ENCODE assay signal across 8 cellular contexts in the genomic region with DNA sequence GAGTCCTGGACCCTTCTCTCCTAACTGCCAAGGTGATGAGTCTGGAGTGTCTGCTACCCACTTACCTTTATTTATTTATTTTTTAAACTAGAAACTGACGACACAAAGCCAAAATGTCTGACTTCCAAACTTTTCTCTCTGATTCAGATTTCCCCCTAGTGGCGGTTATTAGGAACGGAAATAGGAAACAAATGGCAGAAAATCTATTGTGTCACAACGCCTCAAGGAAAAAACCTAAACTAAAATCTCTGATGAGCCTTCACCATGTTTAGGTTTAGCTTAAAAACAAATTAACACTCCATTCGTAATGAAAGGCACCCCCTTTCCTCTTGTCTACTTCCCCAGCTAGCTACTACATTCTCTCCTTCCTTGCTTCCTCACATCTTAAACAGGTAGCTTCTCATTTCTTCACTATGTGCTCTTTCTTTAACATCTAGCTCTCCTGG.
A peak's percentile ranks its signal among the peaks of the same experiment; 100 is the strongest.
DNase-seq lines count a peak whose midpoint lies in the region; TF ChIP-seq lines count a peak whose summit lies in the region.

No MANE protein-coding gene starts in this region.

- no peaks in the 10 kb centered on the region for H3K4me1 ChIP-seq in A673 (ENCODE audit: insufficient read depth, low read length, poor library complexity, severe bottlenecking)

- no peaks in the 10 kb centered on the region for H3K27me3 ChIP-seq in A673 (replicated peaks; ENCODE audit: insufficient read depth, low read depth, low read length, poor library complexity)

- peak; percentile 75 for DNase-seq in A673 (ENCODE audit: low spot score)
- peak; percentile 56 for DNase-seq in NCI-H460 (ENCODE audit: extremely low read depth, low read depth)
- DNase-seq in chondrocyte (ENCODE audit: low spot score), result no peak
- DNase-seq in middle frontal gyrus (ENCODE audit: extremely low spot score, low spot score), result peak; percentile 47
- DNase-seq in T-helper 9 cell, result no peak
- DNase-seq in activated CD4-positive, alpha-beta T cell treated with anti-CD3 and anti-CD28 coated beads for 1 hour, result no peak
- DNase-seq in activated CD4-positive, alpha-beta T cell treated with anti-CD3 and anti-CD28 coated beads, Interleukin-2, amount 10 ng/mL, durations not matched to agents 7 days and 5 days, result no peak

- intact Hi-C loops in A673 (cut with micrococcal nuclease; ENCODE audit: unreplicated experiment), result no loop called here

- peak overlapping the region; percentile 34 for H3K27ac Mint-ChIP-seq in chondrocyte (ENCODE audit: unreplicated experiment)
- H3K27ac Mint-ChIP-seq in activated CD4-positive, alpha-beta T cell treated with anti-CD3 and anti-CD28 coated beads, Interleukin-2, amount 10 ng/mL, durations not matched to agents 7 days and 5 days, result no peak overlapping the region

- H3K27ac ChIP-seq in A673 (ENCODE audit: low read depth, low read length, poor library complexity, severe bottlenecking), result no peak overlapping the region

- no peaks in the 10 kb centered on the region for H3K9me3 Mint-ChIP-seq in chondrocyte (ENCODE audit: low read depth)
- no peaks in the 10 kb centered on the region for H3K9me3 Mint-ChIP-seq in activated CD4-positive, alpha-beta T cell treated with anti-CD3 and anti-CD28 coated beads, Interleukin-2, amount 10 ng/mL, durations not matched to agents 7 days and 5 days

- H3K4me3 ChIP-seq in A673 (ENCODE audit: low read depth, low read length, poor library complexity, severe bottlenecking), result no peak overlapping the region
- no peak overlapping the region for H3K4me3 ChIP-seq in GM12875 (ENCODE audit: low read depth, low read length)

- POLR2A ChIA-PET in A673 (lab: Charles Lee; ENCODE audit: low non-redundant PET), result no interaction called here
- POLR2A ChIA-PET in activated CD4-positive, alpha-beta T cell treated with anti-CD3 and anti-CD28 coated beads, Interleukin-2, amount 10 ng/mL, durations not matched to agents 7 days and 5 days (lab: Charles Lee), result interaction anchor here (0.7 kb wide), 1 partner anchor 12 kb away, joined by 5 read pairs; no protein-coding TSS in a partner anchor

- no peak overlapping the region for H3K4me3 Mint-ChIP-seq in chondrocyte (ENCODE audit: unreplicated experiment)
- H3K4me3 Mint-ChIP-seq in activated CD4-positive, alpha-beta T cell treated with anti-CD3 and anti-CD28 coated beads, Interleukin-2, amount 10 ng/mL, durations not matched to agents 7 days and 5 days, result no peak overlapping the region

- no peaks in the 10 kb centered on the region for H3K36me3 ChIP-seq in A673 (ENCODE audit: insufficient read depth, low read length, poor library complexity, severe bottlenecking)

- CTCF ChIA-PET in A673 (lab: Charles Lee), result no interaction called here
- CTCF ChIA-PET in activated CD4-positive, alpha-beta T cell treated with anti-CD3 and anti-CD28 coated beads, Interleukin-2, amount 10 ng/mL, durations not matched to agents 7 days and 5 days (lab: Charles Lee), result no interaction called here

- no peaks in the 10 kb centered on the region for H3K9me3 ChIP-seq in A673 (ENCODE audit: low read depth, low read length, poor library complexity, severe bottlenecking)

- no TSS peak for BruUV-seq in A673 (replicated peaks; lab: Mats Ljungman, UMichigan)

- TF ChIP-seq CTCF in A673 (conservative IDR thresholded peaks at IDR 0.05; ENCODE audit: low read depth, low read length) (peak; percentile 76), GM12875 (IDR thresholded peaks at IDR 0.05; ENCODE audit: borderline replicate concordance, insufficient read depth, low read depth, low read length) (peak; percentile 42; the same call in 1 of the 2 replicates), chondrocyte (IDR thresholded peaks at IDR 0.05) (peak; percentile 93)

- peaks cover 53% of the 10 kb centered on the region for H3K4me1 Mint-ChIP-seq in chondrocyte (ENCODE audit: low read depth)
- H3K4me1 Mint-ChIP-seq in activated CD4-positive, alpha-beta T cell treated with anti-CD3 and anti-CD28 coated beads, Interleukin-2, amount 10 ng/mL, durations not matched to agents 7 days and 5 days, result peaks cover 2% of the 10 kb centered on the region

- H3K27me3 Mint-ChIP-seq in chondrocyte (ENCODE audit: low read depth), result no peaks in the 10 kb centered on the region
- H3K27me3 Mint-ChIP-seq in activated CD4-positive, alpha-beta T cell treated with anti-CD3 and anti-CD28 coated beads, Interleukin-2, amount 10 ng/mL, durations not matched to agents 7 days and 5 days, result no peaks in the 10 kb centered on the region

- peaks cover 4% of the 10 kb centered on the region for H3K36me3 Mint-ChIP-seq in chondrocyte (ENCODE audit: low read depth)
- peaks cover 16% of the 10 kb centered on the region for H3K36me3 Mint-ChIP-seq in activated CD4-positive, alpha-beta T cell treated with anti-CD3 and anti-CD28 coated beads, Interleukin-2, amount 10 ng/mL, durations not matched to agents 7 days and 5 days (ENCODE audit: low read depth)

Comparison
In these comparisons a context has a peak if more than half of its experiments do, and no peak if none do; other contexts are left out.
1. DNase-seq: peak in A673 (single experiment), NCI-H460 (single experiment) and middle frontal gyrus (single experiment); none in chondrocyte (single experiment), T-helper 9 cell (single experiment), activated CD4-positive, alpha-beta T cell treated with anti-CD3 and anti-CD28 coated beads for 1 hour (single experiment) and activated CD4-positive, alpha-beta T cell treated with anti-CD3 and anti-CD28 coated beads, Interleukin-2, amount 10 ng/mL, durations not matched to agents 7 days and 5 days (single experiment).
2. CTCF ChIP-seq: peak in every context shown above with its lines; median percentile 93 in chondrocyte; 76 in A673; 42 in GM12875.